In the genomic region with DNA sequence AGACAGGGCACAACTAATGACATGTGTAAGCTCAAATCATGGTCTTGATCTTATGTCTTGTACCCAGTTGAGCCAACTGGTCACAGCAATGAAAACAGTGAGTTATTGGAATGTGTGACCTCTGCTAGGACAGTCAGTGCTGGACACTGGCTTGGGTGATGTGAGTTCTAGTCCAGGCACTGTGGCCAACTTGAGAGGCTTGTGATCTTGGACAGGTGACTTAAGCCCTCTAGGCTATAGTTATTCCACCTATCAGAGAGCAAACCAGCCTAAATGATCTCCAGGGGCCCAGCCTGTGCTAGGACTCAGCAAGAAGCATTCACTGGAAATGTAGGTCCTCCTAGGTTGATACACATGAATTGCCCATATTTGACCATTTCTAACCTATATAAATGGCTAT, we compare ENCODE assay signal across 24 cellular contexts. TPM values are rescaled to one million over a fixed set of nuclear protein-coding genes. Genes with fewer than 3 reads are reported as not detected.
"Had no signal": no experiment of that assay in that cellular context is flagged by ENCODE, and none has a peak within 500 bp of the region (broad histone marks: within the 10 kb centered on the region; RNA-seq: fewer than 3 reads in every experiment).

No MANE protein-coding gene starts in this region.

- H3K4me3 Mint-ChIP-seq: naive thymus-derived CD4-positive, alpha-beta T cell; stimulated activated effector memory CD8-positive, alpha-beta T cell treated with anti-CD3 and anti-CD28 coated beads, Interleukin-12 subunit alpha, Interleukin-12 subunit beta, amount 100 ng/mL, for 72 hours had no signal

- H3K36me3 ChIP-seq: ovary, tibial nerve had no signal

- H3K9me3 Mint-ChIP-seq: naive thymus-derived CD4-positive, alpha-beta T cell; stimulated activated effector memory CD8-positive, alpha-beta T cell treated with anti-CD3 and anti-CD28 coated beads, Interleukin-12 subunit alpha, Interleukin-12 subunit beta, amount 100 ng/mL, for 72 hours had no signal

- H3K27me3 ChIP-seq: hepatocyte, ovary, tibial nerve had no signal

- DNase-seq: cerebellar nuclear complex; effector CD4-positive, alpha-beta T cell; foreskin melanocyte; head of caudate nucleus; left colon; mesendoderm; naive thymus-derived CD4-positive, alpha-beta T cell; ovary; right cardiac atrium; stimulated activated CD4-positive, alpha-beta T cell treated with anti-CD3 and anti-CD28 coated beads, Interleukin-4, amount 100 ng/mL, for 1 hour; stimulated activated CD8-positive, alpha-beta memory T cell treated with anti-CD3 and anti-CD28 coated beads, Interleukin-4, amount 100 ng/mL, for 48 hours; stimulated activated naive CD8-positive, alpha-beta T cell treated with anti-CD3 and anti-CD28 coated beads, Interleukin-15, Interleukin-2, amounts not matched to agents 100 U/mL and 50 U/mL, for 24 hours had no signal

- ATAC-seq: left colon; naive thymus-derived CD4-positive, alpha-beta T cell; right cardiac atrium; stimulated activated effector memory CD8-positive, alpha-beta T cell treated with anti-CD3 and anti-CD28 coated beads, Interleukin-12 subunit alpha, Interleukin-12 subunit beta, amount 100 ng/mL, for 72 hours; stimulated activated naive CD8-positive, alpha-beta T cell treated with anti-CD3 and anti-CD28 coated beads, Interleukin-15, Interleukin-2, amounts not matched to agents 100 U/mL and 50 U/mL, for 24 hours had no signal

- H3K9me3 ChIP-seq: ovary, tibial nerve had no signal

- H3K4me3 ChIP-seq: hepatocyte, ovary, tibial nerve had no signal

- H3K27ac ChIP-seq: hepatocyte, ovary, tibial nerve had no signal

- H3K36me3 Mint-ChIP-seq: naive thymus-derived CD4-positive, alpha-beta T cell; stimulated activated effector memory CD8-positive, alpha-beta T cell treated with anti-CD3 and anti-CD28 coated beads, Interleukin-12 subunit alpha, Interleukin-12 subunit beta, amount 100 ng/mL, for 72 hours had no signal

- H3K27ac Mint-ChIP-seq: naive thymus-derived CD4-positive, alpha-beta T cell; stimulated activated effector memory CD8-positive, alpha-beta T cell treated with anti-CD3 and anti-CD28 coated beads, Interleukin-12 subunit alpha, Interleukin-12 subunit beta, amount 100 ng/mL, for 72 hours had no signal

RNA-seq across cellular contexts. Expression of gene KCNE2, which starts 1.1 kb away (rescaled TPM):
- total RNA-seq: dermis microvascular lymphatic vessel endothelial cell, kidney epithelial cell, left colon, liver, lung microvascular endothelial cell, posterior vena cava, ureter had no signal
- polyA plus RNA-seq: naive thymus-derived CD4-positive, alpha-beta T cell had no signal

RNA-seq across cellular contexts. Expression of gene SMIM34, which starts 58.8 kb away (rescaled TPM):
- total RNA-seq: dermis microvascular lymphatic vessel endothelial cell; hepatocyte; kidney epithelial cell; left colon; liver; lung microvascular endothelial cell; naive thymus-derived CD4-positive, alpha-beta T cell; posterior vena cava; temporal lobe; tibial nerve; ureter had no signal
- polyA plus RNA-seq: esophagus; liver; naive thymus-derived CD4-positive, alpha-beta T cell; neural cell; ovary; right cardiac atrium had no signal
